ENCODE assay signal across 35 cellular contexts in genomic region chr9:118732998-118733397, GRCh38.
"Had no signal": no experiment of that assay in that cellular context is flagged by ENCODE, and none has a peak within 500 bp of the region (broad histone marks: within the 10 kb centered on the region; RNA-seq: fewer than 3 reads in every experiment).

No MANE protein-coding gene starts in this region.

- H3K9ac ChIP-seq: KMS-11 had no signal

- H3K4me3 ChIP-seq: MG63 had no signal

- DNase-seq: Karpas-422, Kasumi-1, KG1, MG63, MM.1S, MV-4-11, NCI-H1048, NCI-H1092, NCI-H1092 treated with DMSO at 0.1 percent for 48 hours, NCI-H1105, NCI-H1105 treated with DMSO at 0.1 percent for 48 hours, NCI-H1417, NCI-H1417 treated with DMSO at 0.1 percent for 48 hours, NCI-H1436, NCI-H1436 treated with DMSO at 0.1 percent for 48 hours, NCI-H146, NCI-H1694, NCI-H1694 treated with DMSO at 0.1 percent for 48 hours, NCI-H187, NCI-H187 treated with DMSO at 0.1 percent for 48 hours, NCI-H1930, NCI-H2029, NCI-H2029 treated with DMSO at 0.1 percent for 48 hours, NCI-H2081, NCI-H2081 treated with DMSO at 0.1 percent for 48 hours, NCI-H2107, NCI-H2171, NCI-H2171 treated with DMSO at 0.1 percent for 48 hours, NCI-H2227 treated with DMSO at 0.1 percent for 48 hours, NCI-H226, NCI-H345, NCI-H446, NCI-H446 treated with DMSO at 0.1 percent for 48 hours, NCI-H510A had no signal

- H3K27me3 ChIP-seq: MG63 had no signal

- H3K9me3 ChIP-seq: MG63 had no signal

- H3K27ac ChIP-seq: KMS-11 had no signal

- H3K4me2 ChIP-seq: KMS-11 had no signal

- H3K36me3 ChIP-seq: MG63 had no signal
